1 cellular context compared by ENCODE assay signal in genomic region chr18:70620837-70621612, GRCh38.
TF ChIP-seq lines count a peak whose summit lies in the region.

No MANE protein-coding gene starts in this region.

TF ChIP-seq in SK-N-SH treated with all-trans-retinoic acid at 6 μM for 48 hours, 23 proteins besides CTCF, POLR2A, EP300 and RAD21 (continued from another document):
- TF ChIP-seq POU6F1 (CRISPR knock-in tag; IDR thresholded peaks at IDR 0.05; ENCODE audit: borderline replicate concordance, low read depth) (no peak), ISL1 (CRISPR knock-in tag; IDR thresholded peaks at IDR 0.05) (no peak), TCF4 (CRISPR knock-in tag; IDR thresholded peaks at IDR 0.05; ENCODE audit: borderline replicate concordance) (no peak), OSR1 (CRISPR knock-in tag; IDR thresholded peaks at IDR 0.05) (no peak)
